8 cellular contexts compared by ENCODE assay signal in the genomic region with DNA sequence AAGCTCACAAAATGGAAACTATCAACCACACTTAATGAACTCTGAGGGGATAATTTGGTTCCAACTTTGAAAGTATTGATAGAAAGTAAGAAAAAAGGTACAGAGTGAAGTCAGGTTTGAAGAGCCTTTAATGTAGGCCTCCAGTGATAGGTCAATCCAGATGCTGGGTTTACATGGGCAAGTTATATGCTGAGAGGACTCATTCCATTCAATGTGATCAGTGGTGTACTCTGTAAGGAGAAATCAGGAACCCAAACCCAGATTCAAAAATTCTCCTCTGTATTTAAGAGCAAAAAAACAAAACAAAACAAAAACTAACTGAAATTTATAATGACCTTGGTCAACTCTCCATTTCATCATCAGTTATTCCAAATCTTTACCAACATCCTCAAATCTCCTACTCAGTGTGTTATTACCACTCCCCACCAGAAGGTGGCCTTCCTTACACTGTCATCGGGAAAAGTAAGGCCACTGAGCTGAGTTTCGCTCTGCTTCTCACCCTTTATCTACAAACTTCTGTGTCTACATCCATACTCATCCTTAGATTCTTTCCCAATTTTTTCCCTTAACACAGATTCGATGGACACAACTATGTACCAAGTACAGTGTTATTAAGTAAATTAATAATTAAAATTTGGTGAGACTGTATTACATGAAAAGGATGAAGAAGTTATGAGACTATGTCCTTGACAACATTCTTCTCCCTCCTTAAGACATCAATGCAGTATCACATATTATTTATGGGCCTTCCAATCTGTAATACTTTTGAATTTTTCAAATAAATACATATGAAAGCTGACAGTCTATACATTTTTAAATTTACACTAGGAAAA.
DNase-seq lines count a peak whose midpoint lies in the region; ATAC-seq and TF ChIP-seq lines count a peak whose summit lies in the region.

No MANE protein-coding gene starts in this region.

- POLR2A ChIA-PET in PC-9 (lab: Charles Lee; ENCODE audit: unreplicated experiment): interaction anchor here (0.5 to 0.7 kb wide), 4 partner anchors 202 to 329 kb away, joined by 4 to 13 read pairs (median 8); no protein-coding TSS in a partner anchor

- no peaks in the 10 kb centered on the region for H3K27me3 Mint-ChIP-seq in activated naive CD8-positive, alpha-beta T cell

- TF ChIP-seq POLR2A in prostate gland (IDR thresholded peaks at IDR 0.05): no peak

- H3K27me3 ChIP-seq in PC-9 (ENCODE audit: insufficient read depth, low read depth): no peaks in the 10 kb centered on the region
- H3K27me3 ChIP-seq in cardiac muscle cell: no peaks in the 10 kb centered on the region
- H3K27me3 ChIP-seq in prostate gland (replicated peaks; ENCODE audit: insufficient read depth): no peaks in the 10 kb centered on the region

- CTCF ChIA-PET in PC-9 (lab: Charles Lee): interaction anchor here (0.6 to 1.5 kb wide), 7 partner anchors 141 to 451 kb away, joined by 3 read pairs; a partner anchor contains a TSS

- H3K4me3 Mint-ChIP-seq in activated naive CD8-positive, alpha-beta T cell: no peak overlapping the region

- in situ Hi-C loops in KBM-7 (cut with MboI; ENCODE audit: low pct_unique_long_range_greater_than_20kb, low sequenced_read_pairs): no loop called here

- ATAC-seq in GM21529 (IDR thresholded peaks at IDR 0.05; ENCODE audit: unreplicated experiment): peak; percentile 78
- no peak for ATAC-seq in GM18519 (IDR thresholded peaks at IDR 0.05; ENCODE audit: low FRiP score, unreplicated experiment)

- H4K20me1 ChIP-seq in PC-9 (ENCODE audit: insufficient read depth): no peaks in the 10 kb centered on the region

- H3K4me1 ChIP-seq in PC-9 (replicated peaks; ENCODE audit: insufficient read depth): no peaks in the 10 kb centered on the region
- no peaks in the 10 kb centered on the region for H3K4me1 ChIP-seq in cardiac muscle cell (ENCODE audit: low read depth)
- H3K4me1 ChIP-seq in prostate gland (replicated peaks): no peaks in the 10 kb centered on the region

- peak overlapping the region; percentile 43 for H3K27ac Mint-ChIP-seq in activated naive CD8-positive, alpha-beta T cell

- TF ChIP-seq CTCF in PC-9 (conservative IDR thresholded peaks at IDR 0.05) (peak; percentile 90), cardiac muscle cell (IDR thresholded peaks at IDR 0.05; ENCODE audit: low read depth, low read length) (peak; percentile 84), prostate gland (IDR thresholded peaks at IDR 0.05) (peak; percentile 66 to 87 (median 80))

- no peaks in the 10 kb centered on the region for H3K9me2 ChIP-seq in PC-9 (ENCODE audit: insufficient read depth)

- H3K36me3 ChIP-seq in PC-9 (ENCODE audit: low read depth) (no peaks in the 10 kb centered on the region), cardiac muscle cell (peaks cover 39% of the 10 kb centered on the region), prostate gland (no peaks in the 10 kb centered on the region)

- no peaks in the 10 kb centered on the region for H3K9me3 Mint-ChIP-seq in activated naive CD8-positive, alpha-beta T cell (ENCODE audit: low read depth)

- H3K4me2 ChIP-seq in PC-9: no peak overlapping the region

- no TSS peak for BruUV-seq in PC-9 (replicated peaks; lab: Mats Ljungman, UMichigan)

- H3K27ac ChIP-seq in PC-9 (no peak overlapping the region), cardiac muscle cell (no peak overlapping the region), prostate gland (no peak overlapping the region)

- intact Hi-C loops in PC-9 (cut with micrococcal nuclease; ENCODE audit: unreplicated experiment) (loop anchor here (1.0 to 5.0 kb wide), 4 partner anchors 104 to 385 kb away; a partner anchor contains a TSS), prostate gland (cut with DNase I) (loop anchor here (2.0 to 5.0 kb wide), 2 partner anchors 204 to 384 kb away; a partner anchor contains a TSS)

- no peak overlapping the region for H2AFZ ChIP-seq in PC-9

- no peak overlapping the region for H3K4me3 ChIP-seq in PC-9
- H3K4me3 ChIP-seq in cardiac muscle cell: no peak overlapping the region
- no peak overlapping the region for H3K4me3 ChIP-seq in prostate gland

- H3K4me1 Mint-ChIP-seq in activated naive CD8-positive, alpha-beta T cell (ENCODE audit: low read depth): peaks cover 5% of the 10 kb centered on the region

- peaks cover 3% of the 10 kb centered on the region for H3K36me3 Mint-ChIP-seq in activated naive CD8-positive, alpha-beta T cell

- H3K9me3 ChIP-seq in PC-9 (ENCODE audit: insufficient read depth, low read depth) (no peaks in the 10 kb centered on the region), cardiac muscle cell (ENCODE audit: low read depth) (no peaks in the 10 kb centered on the region), prostate gland (no peaks in the 10 kb centered on the region)

- peak; percentile 71 for DNase-seq in ELR (ENCODE audit: low read depth)
- peak; percentile 77 for DNase-seq in KBM-7
- DNase-seq in PC-9: peak in 1 of 2 experiments; percentile 37
- peak; percentile 75 to 87 for DNase-seq in cardiac muscle cell (ENCODE audit: low read depth in 1 of 2, low spot score in 1 of 2)
- DNase-seq in prostate gland (ENCODE audit: low spot score): peak; percentile 71

- H3K79me2 ChIP-seq in PC-9 (ENCODE audit: low read depth): no peaks in the 10 kb centered on the region

- H3F3A ChIP-seq in PC-9 (ENCODE audit: insufficient read depth, low read depth): peaks cover 4% of the 10 kb centered on the region; the same call in 1 of the 2 replicates

- WGBS in prostate gland: 4% methylated on average over 3 of the region's 3 CpGs
